ENCODE assay signal across 16 cellular contexts in the genomic region with DNA sequence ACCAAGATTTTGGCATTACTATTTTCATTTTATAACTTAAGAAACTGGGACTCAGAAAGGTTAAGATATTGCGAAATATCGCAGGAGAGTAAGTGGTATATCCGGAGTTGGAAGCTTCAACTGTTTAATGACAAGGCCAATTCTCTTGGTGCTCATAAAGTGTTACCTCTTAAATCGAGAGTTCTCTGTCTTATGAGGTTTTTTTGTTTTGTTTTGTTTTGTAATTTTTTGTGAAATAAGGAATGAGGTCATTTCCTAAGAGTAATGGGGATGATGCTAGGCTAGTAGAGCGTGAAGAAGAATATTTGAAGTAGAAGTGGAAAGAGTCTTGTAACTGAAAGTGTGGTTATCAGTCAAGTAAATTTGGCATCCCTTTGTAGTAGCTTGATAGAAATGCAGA.
DNase-seq lines count a peak whose midpoint lies in the region; ATAC-seq and TF ChIP-seq lines count a peak whose summit lies in the region.
"Had no signal": no experiment of that assay in that cellular context is flagged by ENCODE, and none has a peak within 500 bp of the region (broad histone marks: within the 10 kb centered on the region; RNA-seq: fewer than 3 reads in every experiment).

No MANE protein-coding gene starts in this region.

- BruUV-seq in Calu3 (replicated peaks; lab: Mats Ljungman, UMichigan), result no TSS peak

- CTCF ChIA-PET in Calu3 (lab: Charles Lee), result no interaction called here

- H3K4me3 ChIP-seq in skeletal muscle cell (ENCODE audit: low read depth, low read length), result no peak overlapping the region
- H3K4me3 ChIP-seq: esophagus muscularis mucosa had no signal

- no peaks in the 10 kb centered on the region for H3K36me3 Mint-ChIP-seq in Calu3 (ENCODE audit: insufficient read depth, unreplicated experiment)
- no peaks in the 10 kb centered on the region for H3K36me3 Mint-ChIP-seq in naive thymus-derived CD8-positive, alpha-beta T cell
- H3K36me3 Mint-ChIP-seq: naive B cell, WTC11 had no signal

- no peak overlapping the region for H3K4me3 Mint-ChIP-seq in Calu3 (ENCODE audit: low read depth, unreplicated experiment)
- no peak overlapping the region for H3K4me3 Mint-ChIP-seq in naive thymus-derived CD8-positive, alpha-beta T cell
- H3K4me3 Mint-ChIP-seq: dendritic cell treated with granulocyte-macrophage colony-stimulating factor and Interleukin-4, amounts not matched to agents 40 ng/mL and 50 ng/mL, for 4 days; naive B cell; WTC11 had no signal

- peak; percentile 29 for DNase-seq in H4 (ENCODE audit: low spot score)
- DNase-seq in NCI-H460 (ENCODE audit: extremely low read depth, low read depth), result peak; percentile 49
- peak; percentile 85 for DNase-seq in skeletal muscle cell (ENCODE audit: low read depth)
- no peak for DNase-seq in Calu3
- DNase-seq in cortex of kidney (lab: John Stamatoyannopoulos, UW), result no peak
- DNase-seq in naive thymus-derived CD8-positive, alpha-beta T cell, result no peak
- DNase-seq: activated gamma-delta T cell treated with Interleukin-2 at 50 U/mL for 16 hours; naive B cell; NCI-H1092 treated with DMSO at 0.1 percent for 48 hours; NCI-H226; stimulated activated CD4-positive, alpha-beta T cell treated with anti-CD3 and anti-CD28 coated beads, Interleukin-1b, Interleukin-23, amount 100 ng/mL, for 48 hours had no signal

- H3K9me3 Mint-ChIP-seq in Calu3 (ENCODE audit: low read depth, unreplicated experiment), result peaks cover 6% of the 10 kb centered on the region
- H3K9me3 Mint-ChIP-seq in naive thymus-derived CD8-positive, alpha-beta T cell, result peaks cover 0 to 2% (median 0%) of the 10 kb centered on the region in 9 donors

- peak; percentile 88 for ATAC-seq in GM18519 (IDR thresholded peaks at IDR 0.05; ENCODE audit: low FRiP score, unreplicated experiment)
- ATAC-seq in naive thymus-derived CD8-positive, alpha-beta T cell, result no peak
- ATAC-seq: SK-N-SH treated with all-trans-retinoic acid at 6 μM for 48 hours, WTC11 had no signal

- POLR2A ChIA-PET in naive thymus-derived CD8-positive, alpha-beta T cell (lab: Charles Lee), result no interaction called here

- TF ChIP-seq CTCF in Calu3 (IDR thresholded peaks at IDR 0.05; ENCODE audit: unreplicated experiment), result no peak

- peaks cover 8% of the 10 kb centered on the region for H3K4me1 Mint-ChIP-seq in Calu3 (ENCODE audit: low read depth, unreplicated experiment)
- H3K4me1 Mint-ChIP-seq in naive thymus-derived CD8-positive, alpha-beta T cell, result no peaks in the 10 kb centered on the region
- H3K4me1 Mint-ChIP-seq: WTC11 had no signal

- intact Hi-C loops in Calu3 (cut with micrococcal nuclease; ENCODE audit: unreplicated experiment), result loop anchor here (10.0 kb wide), 1 partner anchor 337 kb away; no protein-coding TSS in a partner anchor

- H3K27me3 Mint-ChIP-seq in Calu3 (ENCODE audit: unreplicated experiment), result no peaks in the 10 kb centered on the region
- H3K27me3 Mint-ChIP-seq in naive thymus-derived CD8-positive, alpha-beta T cell, result peaks cover 9 to 28% (median 13%) of the 10 kb centered on the region in 5 donors
- H3K27me3 Mint-ChIP-seq: dendritic cell treated with granulocyte-macrophage colony-stimulating factor and Interleukin-4, amounts not matched to agents 40 ng/mL and 50 ng/mL, for 4 days had no signal

- H3K27ac Mint-ChIP-seq in Calu3 (ENCODE audit: unreplicated experiment), result no peak overlapping the region
- H3K27ac Mint-ChIP-seq in naive thymus-derived CD8-positive, alpha-beta T cell, result no peak overlapping the region
- H3K27ac Mint-ChIP-seq: dendritic cell treated with granulocyte-macrophage colony-stimulating factor and Interleukin-4, amounts not matched to agents 40 ng/mL and 50 ng/mL, for 4 days; naive B cell; WTC11 had no signal

Comparison
In these comparisons a context has a peak if more than half of its experiments do, and no peak if none do; other contexts are left out.
1. DNase-seq: peak in H4 (single experiment), NCI-H460 (single experiment) and skeletal muscle cell (single experiment); none in Calu3 (single experiment), cortex of kidney (single experiment) and naive thymus-derived CD8-positive, alpha-beta T cell (0 of 10).